ENCODE assay signal across 10 cellular contexts in the genomic region with DNA sequence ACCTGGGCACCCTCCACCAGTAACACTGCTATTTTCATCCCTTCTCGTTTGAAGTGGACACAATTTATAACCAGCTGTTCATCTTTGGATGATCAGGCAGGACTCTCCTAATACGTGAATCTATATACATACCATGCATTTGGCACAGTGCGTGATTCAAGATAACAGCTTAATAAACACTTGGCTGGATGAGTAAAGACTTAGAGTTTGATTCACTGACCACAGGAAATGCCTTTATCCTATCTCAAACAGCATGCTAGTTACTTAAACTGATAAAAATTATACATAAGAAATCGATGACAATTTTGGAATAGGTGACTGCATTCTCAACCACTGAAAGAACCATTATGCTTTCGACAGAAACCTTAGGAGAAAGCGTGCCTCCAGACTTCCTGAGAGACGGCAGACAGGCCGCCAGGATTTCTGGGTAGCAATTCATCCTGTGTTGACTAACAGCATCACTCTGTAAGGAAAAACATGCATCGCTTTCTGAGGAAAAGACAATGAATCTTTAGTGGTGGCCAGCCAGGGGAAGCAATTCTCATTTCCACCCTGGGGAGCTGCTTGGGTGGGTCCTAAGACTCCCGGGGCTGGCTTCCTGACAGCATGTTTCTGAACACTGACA. TPM values are rescaled to one million over a fixed set of nuclear protein-coding genes. Genes with fewer than 3 reads are reported as not detected.
DNase-seq lines count a peak whose midpoint lies in the region; ATAC-seq and TF ChIP-seq lines count a peak whose summit lies in the region.
"Had no signal": no experiment of that assay in that cellular context is flagged by ENCODE, and none has a peak within 500 bp of the region (broad histone marks: within the 10 kb centered on the region; RNA-seq: fewer than 3 reads in every experiment).

No MANE protein-coding gene starts in this region.

- CTCF ChIA-PET in activated CD4-positive, alpha-beta memory T cell treated with anti-CD3 and anti-CD28 coated beads for 36 hours (lab: Charles Lee) = interaction anchor here (1.0 kb wide), 2 partner anchors 28 to 54 kb away, joined by 3 read pairs; no protein-coding TSS in a partner anchor
- CTCF ChIA-PET in activated CD4-positive, alpha-beta memory T cell treated with anti-CD3 and anti-CD28 coated beads, Interleukin-2, amount 10 ng/mL, durations not matched to agents 7 days and 5 days (lab: Charles Lee) = no interaction called here

- H3K27ac Mint-ChIP-seq in activated CD4-positive, alpha-beta memory T cell treated with anti-CD3 and anti-CD28 coated beads for 36 hours = peak overlapping the region; percentile 47
- no peak overlapping the region for H3K27ac Mint-ChIP-seq in activated CD4-positive, alpha-beta memory T cell treated with anti-CD3 and anti-CD28 coated beads, Interleukin-2, amount 10 ng/mL, durations not matched to agents 7 days and 5 days

- ATAC-seq in RWPE2 (ENCODE audit: low read depth) = peak; percentile 84
- no peak for ATAC-seq in HG02884 (IDR thresholded peaks at IDR 0.05; ENCODE audit: unreplicated experiment)

- H3K4me3 Mint-ChIP-seq in activated CD4-positive, alpha-beta memory T cell treated with anti-CD3 and anti-CD28 coated beads for 36 hours = no peak overlapping the region
- H3K4me3 Mint-ChIP-seq in activated CD4-positive, alpha-beta memory T cell treated with anti-CD3 and anti-CD28 coated beads, Interleukin-2, amount 10 ng/mL, durations not matched to agents 7 days and 5 days = no peak overlapping the region

- no peaks in the 10 kb centered on the region for H3K36me3 ChIP-seq in RWPE2 (ENCODE audit: low read depth)

- POLR2A ChIA-PET in activated CD4-positive, alpha-beta memory T cell treated with anti-CD3 and anti-CD28 coated beads for 36 hours (lab: Charles Lee) = interaction anchor here (1.1 kb wide), 2 partner anchors 9 to 10 kb away, joined by 3 to 4 read pairs; no protein-coding TSS in a partner anchor
- POLR2A ChIA-PET in activated CD4-positive, alpha-beta memory T cell treated with anti-CD3 and anti-CD28 coated beads, Interleukin-2, amount 10 ng/mL, durations not matched to agents 7 days and 5 days (lab: Charles Lee) = interaction anchor here (1.0 to 1.1 kb wide), 2 partner anchors 9 to 12 kb away, joined by 3 to 4 read pairs; partner anchors contain the start of gene NDUFS6

- no peaks in the 10 kb centered on the region for H3K9me3 Mint-ChIP-seq in activated CD4-positive, alpha-beta memory T cell treated with anti-CD3 and anti-CD28 coated beads for 36 hours
- H3K9me3 Mint-ChIP-seq in activated CD4-positive, alpha-beta memory T cell treated with anti-CD3 and anti-CD28 coated beads, Interleukin-2, amount 10 ng/mL, durations not matched to agents 7 days and 5 days = no peaks in the 10 kb centered on the region

- peaks cover 4% of the 10 kb centered on the region for H3K36me3 Mint-ChIP-seq in activated CD4-positive, alpha-beta memory T cell treated with anti-CD3 and anti-CD28 coated beads for 36 hours
- peaks cover 6% of the 10 kb centered on the region for H3K36me3 Mint-ChIP-seq in activated CD4-positive, alpha-beta memory T cell treated with anti-CD3 and anti-CD28 coated beads, Interleukin-2, amount 10 ng/mL, durations not matched to agents 7 days and 5 days (ENCODE audit: low read depth)

- intact Hi-C loops in activated CD4-positive, alpha-beta memory T cell treated with anti-CD3 and anti-CD28 coated beads for 36 hours (cut with micrococcal nuclease) = loop anchor here (5.0 kb wide), 3 partner anchors 268 to 1518 kb away; partner anchors contain the start of genes LPCAT1 and PDCD6
- intact Hi-C loops in posterior vena cava (cut with DNase I) = no loop called here

- H3K27ac ChIP-seq in RWPE2 (ENCODE audit: poor library complexity, severe bottlenecking) = peak overlapping the region; percentile 72
- H3K27ac ChIP-seq in epithelial cell of prostate = peak overlapping the region; percentile 60

- no peak for DNase-seq in activated CD4-positive, alpha-beta memory T cell treated with anti-CD3 and anti-CD28 coated beads for 36 hours
- DNase-seq in activated CD4-positive, alpha-beta memory T cell treated with anti-CD3 and anti-CD28 coated beads, Interleukin-2, amount 10 ng/mL, durations not matched to agents 7 days and 5 days = no peak
- DNase-seq in RWPE2 (ENCODE audit: low spot score) = no peak
- peak; percentile 36 for DNase-seq in epithelial cell of prostate (ENCODE audit: low read depth, low spot score)
- peak; percentile 9 for DNase-seq in posterior vena cava (ENCODE audit: low spot score)
- no peak for DNase-seq in NCI-H2029 treated with DMSO at 0.1 percent for 48 hours (lab: John Stamatoyannopoulos, UW)
- no peak for DNase-seq in GM20000 (ENCODE audit: low spot score)
- DNase-seq: activated effector memory CD4-positive, alpha-beta T cell treated with Interleukin-2 at 50 U/mL for 16 hours; AML-193 had no signal

- TF ChIP-seq CTCF in RWPE2 (IDR thresholded peaks at IDR 0.05; ENCODE audit: poor library complexity, severe bottlenecking) (no peak), GM20000 (IDR thresholded peaks at IDR 0.05; ENCODE audit: extremely low read depth, missing control alignments) (no peak)

- no peaks in the 10 kb centered on the region for H3K9me3 ChIP-seq in RWPE2 (ENCODE audit: severe bottlenecking)

- H3K4me3 ChIP-seq in RWPE2 (ENCODE audit: severe bottlenecking) = peak overlapping the region; percentile 1

- H3K4me1 Mint-ChIP-seq in activated CD4-positive, alpha-beta memory T cell treated with anti-CD3 and anti-CD28 coated beads for 36 hours (ENCODE audit: low read depth) = peaks cover 58% of the 10 kb centered on the region
- H3K4me1 Mint-ChIP-seq in activated CD4-positive, alpha-beta memory T cell treated with anti-CD3 and anti-CD28 coated beads, Interleukin-2, amount 10 ng/mL, durations not matched to agents 7 days and 5 days = peaks cover 67% of the 10 kb centered on the region

- peaks cover 14% of the 10 kb centered on the region for H3K4me1 ChIP-seq in RWPE2 (ENCODE audit: insufficient read depth, poor library complexity, severe bottlenecking)

- no peaks in the 10 kb centered on the region for H3K27me3 ChIP-seq in RWPE2 (ENCODE audit: insufficient read depth, poor library complexity, severe bottlenecking)

- H3K27me3 Mint-ChIP-seq in activated CD4-positive, alpha-beta memory T cell treated with anti-CD3 and anti-CD28 coated beads for 36 hours = peaks cover 2% of the 10 kb centered on the region
- H3K27me3 Mint-ChIP-seq in activated CD4-positive, alpha-beta memory T cell treated with anti-CD3 and anti-CD28 coated beads, Interleukin-2, amount 10 ng/mL, durations not matched to agents 7 days and 5 days = no peaks in the 10 kb centered on the region

RNA-seq across cellular contexts. Expression of gene MRPL36, which starts 9.7 kb away (rescaled TPM):
- total RNA-seq in activated CD4-positive, alpha-beta memory T cell treated with anti-CD3 and anti-CD28 coated beads for 36 hours = 10 to 100 TPM; 60.8 to 64.7 TPM
- total RNA-seq in activated CD4-positive, alpha-beta memory T cell treated with anti-CD3 and anti-CD28 coated beads, Interleukin-2, amount 10 ng/mL, durations not matched to agents 7 days and 5 days = 10 to 100 TPM; 44.5 to 44.8 TPM
- total RNA-seq in posterior vena cava = 10 to 100 TPM; 29.4 to 32.4 TPM

RNA-seq across cellular contexts. Expression of gene NDUFS6, which starts 11.3 kb away (rescaled TPM):
- 10 to 100 TPM; 38.9 to 39.5 TPM for total RNA-seq in activated CD4-positive, alpha-beta memory T cell treated with anti-CD3 and anti-CD28 coated beads for 36 hours
- total RNA-seq in activated CD4-positive, alpha-beta memory T cell treated with anti-CD3 and anti-CD28 coated beads, Interleukin-2, amount 10 ng/mL, durations not matched to agents 7 days and 5 days = 10 to 100 TPM; 25.4 to 29.2 TPM
- 10 to 100 TPM; 25.4 to 25.8 TPM for total RNA-seq in posterior vena cava

Comparison
In these comparisons a context has a peak if more than half of its experiments do, and no peak if none do; other contexts are left out.
1. DNase-seq: peak in epithelial cell of prostate (single experiment) and posterior vena cava (single experiment); none in activated CD4-positive, alpha-beta memory T cell treated with anti-CD3 and anti-CD28 coated beads for 36 hours (single experiment), activated CD4-positive, alpha-beta memory T cell treated with anti-CD3 and anti-CD28 coated beads, Interleukin-2, amount 10 ng/mL, durations not matched to agents 7 days and 5 days (single experiment), RWPE2 (single experiment), NCI-H2029 treated with DMSO at 0.1 percent for 48 hours (single experiment) and GM20000 (single experiment).